Comparison of ENCODE assay signal across 25 cellular contexts in the genomic region with DNA sequence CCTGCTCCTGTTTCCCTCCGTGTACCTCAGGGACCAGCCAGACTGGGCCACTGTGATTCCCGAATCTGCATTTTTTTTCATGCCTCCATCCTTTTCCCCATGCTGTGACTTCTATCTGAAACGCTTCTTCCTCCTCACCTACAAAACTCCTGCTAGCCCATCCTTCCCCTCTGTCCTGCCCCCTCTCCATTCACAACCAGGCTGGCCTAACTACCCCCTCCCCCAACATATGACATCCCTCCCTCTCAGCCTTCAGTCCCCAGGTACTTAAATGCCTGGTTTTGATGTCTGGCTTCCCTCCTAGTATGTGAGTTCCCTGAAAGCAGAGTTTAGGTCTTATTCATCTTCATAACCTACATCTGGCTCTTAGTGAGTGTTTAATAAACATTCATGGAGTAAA.
"Had no signal": no experiment of that assay in that cellular context is flagged by ENCODE, and none has a peak within 500 bp of the region (broad histone marks: within the 10 kb centered on the region; RNA-seq: fewer than 3 reads in every experiment).

No MANE protein-coding gene starts in this region.

- ATAC-seq: effector memory CD8-positive, alpha-beta T cell; heart right ventricle; left cardiac atrium; left lung; naive thymus-derived CD4-positive, alpha-beta T cell; stimulated activated effector memory CD8-positive, alpha-beta T cell treated with anti-CD3 and anti-CD28 coated beads, Interleukin-12 subunit alpha, Interleukin-12 subunit beta, amount 100 ng/mL, for 72 hours had no signal

- H3K36me3 ChIP-seq: esophagus squamous epithelium, heart right ventricle, left lung, prostate gland, right atrium auricular region, sigmoid colon, stomach, thyroid gland, vagina had no signal

- H3K27ac ChIP-seq: esophagus squamous epithelium, heart right ventricle, left lung, prostate gland, right atrium auricular region, sigmoid colon, stomach, thyroid gland, vagina had no signal

- H3K4me1 ChIP-seq: esophagus squamous epithelium, heart right ventricle, left lung, prostate gland, right atrium auricular region, sigmoid colon, stomach, thyroid gland, vagina had no signal

- H3K9me3 ChIP-seq: esophagus squamous epithelium, heart right ventricle, left lung, prostate gland, right atrium auricular region, sigmoid colon, stomach, thyroid gland, vagina had no signal

- H3K27me3 ChIP-seq: right atrium auricular region, thyroid gland, vagina had no signal

- H3K4me3 ChIP-seq: esophagus squamous epithelium, heart right ventricle, left lung, prostate gland, right atrium auricular region, sigmoid colon, stomach, thyroid gland, vagina had no signal

- DNase-seq: cortex of kidney; effector memory CD8-positive, alpha-beta T cell; erythroblast; esophagus squamous epithelium; foreskin melanocyte; glutamatergic neuron; heart right ventricle; hippocampal formation; left cardiac atrium; left lung; mesenchymal stem cell; midbrain; naive thymus-derived CD4-positive, alpha-beta T cell; nucleus accumbens; sigmoid colon; stimulated activated CD4-positive, alpha-beta T cell treated with anti-CD3 and anti-CD28 coated beads, Interleukin-2, amount 100 ng/mL, for 24 hours; stimulated activated CD4-positive, alpha-beta T cell treated with anti-CD3 and anti-CD28 coated beads, Interleukin-4, amount 100 ng/mL, for 24 hours; stimulated activated naive CD4-positive, alpha-beta T cell treated with Interleukin-2 at 50 U/mL for 16 hours; stomach; thyroid gland; trophoblast cell had no signal
